9 cellular contexts compared by ENCODE assay signal in genomic region chr4:81504685-81505598, GRCh38. TPM values are rescaled to one million over a fixed set of nuclear protein-coding genes. Genes with fewer than 3 reads are reported as not detected.
A peak's percentile ranks its signal among the peaks of the same experiment; 100 is the strongest.
DNase-seq lines count a peak whose midpoint lies in the region; ATAC-seq and TF ChIP-seq lines count a peak whose summit lies in the region.
"Had no signal": no experiment of that assay in that cellular context is flagged by ENCODE, and none has a peak within 500 bp of the region (broad histone marks: within the 10 kb centered on the region; RNA-seq: fewer than 3 reads in every experiment).

No MANE protein-coding gene starts in this region.

- H3K9me3 ChIP-seq in colonic mucosa (no peaks in the 10 kb centered on the region), parathyroid adenoma (ENCODE audit: control insufficient read depth, low read length) (no peaks in the 10 kb centered on the region), upper lobe of right lung (no peaks in the 10 kb centered on the region)

- TF ChIP-seq CTCF in GM06990 (IDR thresholded peaks at IDR 0.05; ENCODE audit: insufficient read depth, low read length, poor library complexity, severe bottlenecking) (peak; percentile 15), activated B cell treated with CpG ODN at 0.5 μM for 24 hours (IDR thresholded peaks at IDR 0.05) (no peak), colonic mucosa (IDR thresholded peaks at IDR 0.05) (no peak), parathyroid adenoma (IDR thresholded peaks at IDR 0.05) (no peak), upper lobe of right lung (IDR thresholded peaks at IDR 0.05) (peak; percentile 9)

- H3K4me3 ChIP-seq in GM06990 (replicated peaks; ENCODE audit: low read depth, low read length) (no peak overlapping the region), colonic mucosa (no peak overlapping the region), parathyroid adenoma (ENCODE audit: low read depth, low read length) (no peak overlapping the region), upper lobe of right lung (peak overlapping the region; percentile 14)
- H3K4me3 ChIP-seq: cardiac muscle cell had no signal

- no peaks in the 10 kb centered on the region for H3K27me3 Mint-ChIP-seq in activated B cell treated with CpG ODN at 0.5 μM for 24 hours

- no peaks in the 10 kb centered on the region for H3K9me3 Mint-ChIP-seq in activated B cell treated with CpG ODN at 0.5 μM for 24 hours

- H3K4me1 ChIP-seq in colonic mucosa: no peaks in the 10 kb centered on the region
- no peaks in the 10 kb centered on the region for H3K4me1 ChIP-seq in parathyroid adenoma
- H3K4me1 ChIP-seq in upper lobe of right lung: peaks cover 43% of the 10 kb centered on the region

- H3K4me1 Mint-ChIP-seq in activated B cell treated with CpG ODN at 0.5 μM for 24 hours: peaks cover 88% of the 10 kb centered on the region

- H3K4me2 ChIP-seq in parathyroid adenoma (ENCODE audit: low read length): no peak overlapping the region

- H3K36me3 ChIP-seq in GM06990 (ENCODE audit: control insufficient read depth, insufficient read depth, low read length) (no peaks in the 10 kb centered on the region), colonic mucosa (no peaks in the 10 kb centered on the region), parathyroid adenoma (ENCODE audit: control insufficient read depth, insufficient read depth, low read length) (no peaks in the 10 kb centered on the region), upper lobe of right lung (no peaks in the 10 kb centered on the region)
- H3K36me3 ChIP-seq: cardiac muscle cell had no signal

- H3K27ac Mint-ChIP-seq in activated B cell treated with CpG ODN at 0.5 μM for 24 hours: peak overlapping the region; percentile 92

- DNase-seq in GM06990 (ENCODE audit: extremely low read depth, insufficient read length): peak; percentile 20
- no peak for DNase-seq in activated B cell treated with CpG ODN at 0.5 μM for 24 hours
- peak; percentile 75 for DNase-seq in colonic mucosa
- DNase-seq in upper lobe of right lung: peak; percentile 84
- DNase-seq in NCI-H2227 treated with DMSO at 0.1 percent for 48 hours (lab: John Stamatoyannopoulos, UW): no peak
- DNase-seq in NCI-H1436 (lab: John Stamatoyannopoulos, UW): no peak

- H3K27ac ChIP-seq in colonic mucosa (peak overlapping the region; percentile 49), parathyroid adenoma (peak overlapping the region; percentile 39), upper lobe of right lung (peak overlapping the region; percentile 86)
- H3K27ac ChIP-seq: cardiac muscle cell had no signal

- ATAC-seq in HG02938 (IDR thresholded peaks at IDR 0.05; ENCODE audit: unreplicated experiment) (peak; percentile 55), activated B cell treated with CpG ODN at 0.5 μM for 24 hours (ENCODE audit: low read depth) (peak; percentile 56), upper lobe of right lung (peak; percentile 81)

- no peaks in the 10 kb centered on the region for H3K79me2 ChIP-seq in parathyroid adenoma

- H3K9ac ChIP-seq in colonic mucosa (ENCODE audit: low read depth in 2 of 2, low read length in 2 of 2): no peak overlapping the region
- no peak overlapping the region for H3K9ac ChIP-seq in parathyroid adenoma

- no peaks in the 10 kb centered on the region; the same call in 1 of the 2 replicates for H3K27me3 ChIP-seq in GM06990 (replicated peaks; ENCODE audit: control insufficient read depth, insufficient read depth, low read length)
- no peaks in the 10 kb centered on the region for H3K27me3 ChIP-seq in colonic mucosa
- no peaks in the 10 kb centered on the region for H3K27me3 ChIP-seq in parathyroid adenoma (ENCODE audit: control insufficient read depth, insufficient read depth, low read length)
- H3K27me3 ChIP-seq in upper lobe of right lung: no peaks in the 10 kb centered on the region
- H3K27me3 ChIP-seq: cardiac muscle cell had no signal

- CTCF ChIA-PET in activated B cell treated with CpG ODN at 0.5 μM for 24 hours (lab: Charles Lee): interaction anchor here (0.6 to 2.1 kb wide), 6 partner anchors 32 to 697 kb away, joined by 3 to 7 read pairs (median 4); partner anchors contain the start of gene RASGEF1B

- no peaks in the 10 kb centered on the region for H3K36me3 Mint-ChIP-seq in activated B cell treated with CpG ODN at 0.5 μM for 24 hours (ENCODE audit: low read depth)

- POLR2A ChIA-PET in activated B cell treated with CpG ODN at 0.5 μM for 24 hours (lab: Charles Lee): interaction anchor here (0.7 to 3.0 kb wide), 5 partner anchors 11 to 780 kb away, joined by 3 to 34 read pairs (median 6); partner anchors contain the start of gene RASGEF1B

- no peak overlapping the region for H2AFZ ChIP-seq in parathyroid adenoma

- H3K4me3 Mint-ChIP-seq in activated B cell treated with CpG ODN at 0.5 μM for 24 hours: peak overlapping the region; percentile 71

- intact Hi-C loops in activated B cell treated with CpG ODN at 0.5 μM for 24 hours (cut with micrococcal nuclease): loop anchor here (1.0 to 5.0 kb wide), 6 partner anchors 8 to 102 kb away; no protein-coding TSS in a partner anchor
- intact Hi-C loops in colonic mucosa (cut with DNase I): no loop called here
- intact Hi-C loops in upper lobe of right lung (cut with DNase I): no loop called here

RNA-seq across cellular contexts. Expression of gene RASGEF1B, which starts 33.2 kb away (rescaled TPM):
- 40.2 and 43.7 TPM in 2 replicates for total RNA-seq in activated B cell treated with CpG ODN at 0.5 μM for 24 hours
- 10 to 100 TPM in 1 of 2 donors, 1 to 10 TPM in 1; 7.8 to 24.5 TPM for total RNA-seq in colonic mucosa
- total RNA-seq in upper lobe of right lung: 45.1 TPM

Comparison
In these comparisons a context has a peak if more than half of its experiments do, and no peak if none do; other contexts are left out.
1. DNase-seq: peak in GM06990 (single experiment), colonic mucosa (single experiment) and upper lobe of right lung (single experiment); none in activated B cell treated with CpG ODN at 0.5 μM for 24 hours (single experiment), NCI-H2227 treated with DMSO at 0.1 percent for 48 hours (single experiment) and NCI-H1436 (single experiment).
2. CTCF ChIP-seq: peak in GM06990 (single experiment) and upper lobe of right lung (single experiment); none in activated B cell treated with CpG ODN at 0.5 μM for 24 hours (single experiment), colonic mucosa (single experiment) and parathyroid adenoma (single experiment).
3. Peak in every context shown above with its lines, with median percentiles within 50 percentile points of each other: ATAC-seq and H3K27ac ChIP-seq.